18 cellular contexts compared by ENCODE assay signal in the genomic region with DNA sequence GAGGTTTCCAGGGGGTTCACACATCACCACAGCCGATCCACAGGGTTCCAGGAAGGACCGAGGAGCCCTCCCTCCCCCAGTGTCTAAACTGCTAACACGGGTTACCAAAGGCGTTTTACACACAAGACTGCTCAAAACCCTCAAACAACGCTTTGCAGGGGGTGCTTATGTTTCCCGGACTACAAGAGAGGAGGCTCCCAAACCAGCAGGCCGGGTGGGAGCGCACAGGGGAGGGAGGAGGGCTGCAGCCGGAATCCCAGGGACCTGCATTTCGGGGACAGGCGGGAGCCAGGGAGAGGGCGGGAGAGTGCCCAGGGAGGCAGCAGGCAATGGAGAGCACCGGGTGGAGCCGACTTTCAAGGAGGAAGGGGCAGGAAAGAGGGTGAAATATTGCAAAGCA. TPM values are rescaled to one million over a fixed set of nuclear protein-coding genes. Genes with fewer than 3 reads are reported as not detected.
A peak's percentile ranks its signal among the peaks of the same experiment; 100 is the strongest.
DNase-seq lines count a peak whose midpoint lies in the region; ATAC-seq and TF ChIP-seq lines count a peak whose summit lies in the region.
"Had no signal": no experiment of that assay in that cellular context is flagged by ENCODE, and none has a peak within 500 bp of the region (broad histone marks: within the 10 kb centered on the region; RNA-seq: fewer than 3 reads in every experiment).

No MANE protein-coding gene starts in this region.

- no peak overlapping the region for H3K14ac ChIP-seq in mesenchymal stem cell (ENCODE audit: low read length in 2 of 2)

- H2AFZ ChIP-seq in mesenchymal stem cell (ENCODE audit: low read depth, low read length) = no peak overlapping the region

- H3K9me3 Mint-ChIP-seq in activated CD8-positive, alpha-beta memory T cell treated with anti-CD3 and anti-CD28 coated beads, Interleukin-2, amount 10 ng/mL, durations not matched to agents 7 days and 5 days (ENCODE audit: low read depth) = no peaks in the 10 kb centered on the region
- H3K9me3 Mint-ChIP-seq in WTC11 = peaks cover 3% of the 10 kb centered on the region
- H3K9me3 Mint-ChIP-seq: activated naive CD4-positive, alpha-beta T cell treated with anti-CD3 and anti-CD28 coated beads, Interleukin-2, amount 50 U/mL, for 24 hours; stimulated activated naive CD8-positive, alpha-beta T cell treated with anti-CD3 and anti-CD28 coated beads, Interleukin-15, Interleukin-2, amounts not matched to agents 100 ng/mL and 50 ng/mL, for 24 hours had no signal

- no peak overlapping the region for H2AK5ac ChIP-seq in mesenchymal stem cell (ENCODE audit: low read length, severe bottlenecking)

- H3K4me3 ChIP-seq in mesenchymal stem cell (ENCODE audit: insufficient read depth in 1 of 2, low read depth in 1 of 2, low read length in 2 of 2) (no peak overlapping the region), thyroid gland (replicated peaks in 1 of 3) (no peak overlapping the region)
- H3K4me3 ChIP-seq: psoas muscle had no signal

- H3K4me1 Mint-ChIP-seq in activated CD8-positive, alpha-beta memory T cell treated with anti-CD3 and anti-CD28 coated beads, Interleukin-2, amount 10 ng/mL, durations not matched to agents 7 days and 5 days = no peaks in the 10 kb centered on the region
- H3K4me1 Mint-ChIP-seq in WTC11 = peaks cover 27% of the 10 kb centered on the region
- H3K4me1 Mint-ChIP-seq: activated naive CD4-positive, alpha-beta T cell treated with anti-CD3 and anti-CD28 coated beads, Interleukin-2, amount 50 U/mL, for 24 hours had no signal

- H3K4me1 ChIP-seq in mesenchymal stem cell (ENCODE audit: control insufficient read depth, insufficient read depth, low read depth, low read length) = peaks cover 35% of the 10 kb centered on the region
- peaks cover 31 to 51% of the 10 kb centered on the region in 2 donors for H3K4me1 ChIP-seq in thyroid gland

- 62% methylated on average over 14 of the region's 14 CpGs for WGBS in mesenchymal stem cell
- WGBS in thyroid gland, 2 donors = 26 to 28% methylated on average over 13 of the region's 14 CpGs

- no peaks in the 10 kb centered on the region for H3K79me1 ChIP-seq in mesenchymal stem cell (replicated peaks; ENCODE audit: low read length, poor library complexity, severe bottlenecking)

- peak overlapping the region; percentile 10 for H3K4me2 ChIP-seq in mesenchymal stem cell (ENCODE audit: low read length, poor library complexity, severe bottlenecking)

- H3K27ac ChIP-seq in mesenchymal stem cell (ENCODE audit: low read length, poor library complexity, severe bottlenecking) (peak overlapping the region; percentile 13), thyroid gland (peak overlapping the region; percentile 74 to 84 (median 78))
- H3K27ac ChIP-seq: coronary artery, psoas muscle had no signal

- CTCF ChIA-PET in activated CD8-positive, alpha-beta memory T cell treated with anti-CD3 and anti-CD28 coated beads, Interleukin-2, amount 10 ng/mL, durations not matched to agents 7 days and 5 days (lab: Charles Lee) = interaction anchor here (2.1 kb wide), 1 partner anchor 10 kb away, joined by 8 read pairs; no protein-coding TSS in a partner anchor
- CTCF ChIA-PET in WTC11 (lab: Charles Lee) = interaction anchor here (1.0 to 2.6 kb wide), 4 partner anchors 9 to 61 kb away, joined by 3 to 33 read pairs (median 4); no protein-coding TSS in a partner anchor

- TF ChIP-seq CTCF in WTC11 (IDR thresholded peaks at IDR 0.05) = no peak
- no peak for TF ChIP-seq CTCF in thyroid gland (IDR thresholded peaks at IDR 0.05)

- H2BK15ac ChIP-seq in mesenchymal stem cell (ENCODE audit: low read depth, poor library complexity, severe bottlenecking) = no peak overlapping the region

- no peak for ATAC-seq in activated CD8-positive, alpha-beta memory T cell treated with anti-CD3 and anti-CD28 coated beads, Interleukin-2, amount 10 ng/mL, durations not matched to agents 7 days and 5 days
- ATAC-seq in WTC11 (peak; percentile 63), HG02588 (IDR thresholded peaks at IDR 0.05; ENCODE audit: unreplicated experiment) (no peak)

- H3K27me3 ChIP-seq in mesenchymal stem cell (ENCODE audit: control insufficient read depth in 1 of 2, insufficient read depth in 1 of 2, low read length in 2 of 2) (peaks cover 0 to 27% of the 10 kb centered on the region in 2 experiments), thyroid gland (no peaks in the 10 kb centered on the region)

- POLR2A ChIA-PET in WTC11 (lab: Charles Lee) = no interaction called here

- H3K27me3 Mint-ChIP-seq in activated CD8-positive, alpha-beta memory T cell treated with anti-CD3 and anti-CD28 coated beads, Interleukin-2, amount 10 ng/mL, durations not matched to agents 7 days and 5 days = no peaks in the 10 kb centered on the region
- H3K27me3 Mint-ChIP-seq in WTC11 (ENCODE audit: low read depth) = no peaks in the 10 kb centered on the region
- H3K27me3 Mint-ChIP-seq: activated naive CD4-positive, alpha-beta T cell treated with anti-CD3 and anti-CD28 coated beads, Interleukin-2, amount 50 U/mL, for 24 hours; CD4-positive, CD25-positive, alpha-beta regulatory T cell; stimulated activated naive CD8-positive, alpha-beta T cell treated with anti-CD3 and anti-CD28 coated beads, Interleukin-15, Interleukin-2, amounts not matched to agents 100 ng/mL and 50 ng/mL, for 24 hours had no signal

- H3K4ac ChIP-seq in mesenchymal stem cell (ENCODE audit: low read depth in 1 of 2, low read length in 2 of 2) = no peak overlapping the region

- H3K9ac ChIP-seq in mesenchymal stem cell (ENCODE audit: low read length) = peak overlapping the region; percentile 24

- H2BK120ac ChIP-seq in mesenchymal stem cell (ENCODE audit: low read depth, low read length) = no peak overlapping the region

- no peak for TF ChIP-seq POLR2A in thyroid gland (IDR thresholded peaks at IDR 0.05)

- intact Hi-C loops in thyroid gland (cut with DNase I) = no loop called here

- no peak overlapping the region for H4K91ac ChIP-seq in mesenchymal stem cell (ENCODE audit: low read length)

- H3K23ac ChIP-seq in mesenchymal stem cell (ENCODE audit: low read length in 2 of 2) = no peak overlapping the region

- no peak overlapping the region for H3K27ac Mint-ChIP-seq in activated CD8-positive, alpha-beta memory T cell treated with anti-CD3 and anti-CD28 coated beads, Interleukin-2, amount 10 ng/mL, durations not matched to agents 7 days and 5 days
- no peak overlapping the region for H3K27ac Mint-ChIP-seq in WTC11
- H3K27ac Mint-ChIP-seq: activated naive CD4-positive, alpha-beta T cell treated with anti-CD3 and anti-CD28 coated beads, Interleukin-2, amount 50 U/mL, for 24 hours; stimulated activated naive CD8-positive, alpha-beta T cell treated with anti-CD3 and anti-CD28 coated beads, Interleukin-15, Interleukin-2, amounts not matched to agents 100 ng/mL and 50 ng/mL, for 24 hours had no signal

- H4K8ac ChIP-seq in mesenchymal stem cell (ENCODE audit: low read length) = no peak overlapping the region

- no peak overlapping the region for H3K18ac ChIP-seq in mesenchymal stem cell (ENCODE audit: low read depth in 1 of 2, low read length in 2 of 2)

- H2BK12ac ChIP-seq in mesenchymal stem cell (ENCODE audit: low read length in 2 of 2) = no peak overlapping the region

- peaks cover 0 to 5% of the 10 kb centered on the region in 2 experiments for H3K36me3 ChIP-seq in mesenchymal stem cell (ENCODE audit: control insufficient read depth in 1 of 2, insufficient read depth in 2 of 2, low read depth in 1 of 2, low read length in 2 of 2)
- no peaks in the 10 kb centered on the region for H3K36me3 ChIP-seq in thyroid gland

- no peak overlapping the region for H2BK5ac ChIP-seq in mesenchymal stem cell (ENCODE audit: low read depth, low read length, poor library complexity, severe bottlenecking)

- H3K4me3 Mint-ChIP-seq in activated CD8-positive, alpha-beta memory T cell treated with anti-CD3 and anti-CD28 coated beads, Interleukin-2, amount 10 ng/mL, durations not matched to agents 7 days and 5 days = no peak overlapping the region
- H3K4me3 Mint-ChIP-seq in WTC11 = no peak overlapping the region
- H3K4me3 Mint-ChIP-seq: activated naive CD4-positive, alpha-beta T cell treated with anti-CD3 and anti-CD28 coated beads, Interleukin-2, amount 50 U/mL, for 24 hours; stimulated activated naive CD8-positive, alpha-beta T cell treated with anti-CD3 and anti-CD28 coated beads, Interleukin-15, Interleukin-2, amounts not matched to agents 100 ng/mL and 50 ng/mL, for 24 hours had no signal

- peak; percentile 38 for DNase-seq in activated CD8-positive, alpha-beta memory T cell treated with anti-CD3 and anti-CD28 coated beads, Interleukin-2, amount 10 ng/mL, durations not matched to agents 7 days and 5 days
- no peak for DNase-seq in activated CD8-positive, alpha-beta memory T cell treated with anti-CD3 and anti-CD28 coated beads, Interleukin-2, amount 50 U/mL, for 4 hours
- DNase-seq in WTC11 (ENCODE audit: low spot score) (peak; percentile 34), mesenchymal stem cell (no peak), thyroid gland (peak; percentile 47 to 50), SK-N-DZ (ENCODE audit: low spot score) (no peak), DMS53 (lab: John Stamatoyannopoulos, UW) (no peak)
- DNase-seq: ACHN; activated CD4-positive, alpha-beta T cell treated with anti-CD3 and anti-CD28 coated beads, Interleukin-2, amount 50 U/mL, for 1 hour; activated T-cell treated with anti-CD3 and anti-CD28 coated beads, Interleukin-2, amount 50 U/mL, for 1 hour; CD4-positive, CD25-positive, alpha-beta regulatory T cell; DND-41; PC-3; psoas muscle had no signal

- no peaks in the 10 kb centered on the region for H3K36me3 Mint-ChIP-seq in activated CD8-positive, alpha-beta memory T cell treated with anti-CD3 and anti-CD28 coated beads, Interleukin-2, amount 10 ng/mL, durations not matched to agents 7 days and 5 days
- no peaks in the 10 kb centered on the region for H3K36me3 Mint-ChIP-seq in WTC11
- H3K36me3 Mint-ChIP-seq: activated naive CD4-positive, alpha-beta T cell treated with anti-CD3 and anti-CD28 coated beads, Interleukin-2, amount 50 U/mL, for 24 hours; CD4-positive, CD25-positive, alpha-beta regulatory T cell had no signal

- H3K9me3 ChIP-seq in mesenchymal stem cell (ENCODE audit: control insufficient read depth, low read length) = no peaks in the 10 kb centered on the region
- H3K9me3 ChIP-seq in thyroid gland = no peaks in the 10 kb centered on the region
- H3K9me3 ChIP-seq: psoas muscle had no signal

TF ChIP-seq in WTC11, 78 proteins besides CTCF, POLR2A, EP300 and RAD21 (continues in another document):
- TF ChIP-seq NFE2L1 (CRISPR knock-in tag; IDR thresholded peaks at IDR 0.05) (no peak), NR2C2 (CRISPR knock-in tag; IDR thresholded peaks at IDR 0.05) (no peak), MYBL2 (CRISPR knock-in tag; IDR thresholded peaks at IDR 0.05) (no peak), NR3C1 (CRISPR knock-in tag; conservative IDR thresholded peaks at IDR 0.05; ENCODE audit: low read depth) (no peak), SOX15 (CRISPR knock-in tag; IDR thresholded peaks at IDR 0.05) (no peak), TP53 (CRISPR knock-in tag; IDR thresholded peaks at IDR 0.05) (no peak)

RNA-seq across cellular contexts. Expression of gene ACBD3, which starts 50.8 kb away (rescaled TPM):
- 10 to 100 TPM; 19.4 to 20.0 TPM for total RNA-seq in activated CD8-positive, alpha-beta memory T cell treated with anti-CD3 and anti-CD28 coated beads, Interleukin-2, amount 10 ng/mL, durations not matched to agents 7 days and 5 days
- total RNA-seq in WTC11 (2021) = 30.5 to 38.9 TPM (median 31.1 TPM) in 3 replicates
- polyA plus RNA-seq in mesenchymal stem cell (2013, experiment 1 of 2) = 48.4 TPM
- 49.5 TPM for polyA plus RNA-seq in mesenchymal stem cell (2013, experiment 2 of 2)
- 10 to 100 TPM; 56.4 to 74.2 (median 66.0) TPM for total RNA-seq in thyroid gland
- 15.2 and 17.6 TPM in 2 replicates for polyA plus RNA-seq in SK-N-DZ (2014; cell fraction: cytosol; rRNA removed)
- polyA plus RNA-seq in SK-N-DZ (2014; cell fraction: nucleus; rRNA removed) = 8.7 and 9.8 TPM in 2 replicates

Comparison
In these comparisons a context has a peak if more than half of its experiments do, and no peak if none do; other contexts are left out.
1. DNase-seq: peak in activated CD8-positive, alpha-beta memory T cell treated with anti-CD3 and anti-CD28 coated beads, Interleukin-2, amount 10 ng/mL, durations not matched to agents 7 days and 5 days (single experiment), WTC11 (single experiment) and thyroid gland (2 of 2); none in activated CD8-positive, alpha-beta memory T cell treated with anti-CD3 and anti-CD28 coated beads, Interleukin-2, amount 50 U/mL, for 4 hours (single experiment), mesenchymal stem cell (single experiment), SK-N-DZ (single experiment) and DMS53 (single experiment).